Comparison of ENCODE assay signal across 15 cellular contexts in the genomic region with DNA sequence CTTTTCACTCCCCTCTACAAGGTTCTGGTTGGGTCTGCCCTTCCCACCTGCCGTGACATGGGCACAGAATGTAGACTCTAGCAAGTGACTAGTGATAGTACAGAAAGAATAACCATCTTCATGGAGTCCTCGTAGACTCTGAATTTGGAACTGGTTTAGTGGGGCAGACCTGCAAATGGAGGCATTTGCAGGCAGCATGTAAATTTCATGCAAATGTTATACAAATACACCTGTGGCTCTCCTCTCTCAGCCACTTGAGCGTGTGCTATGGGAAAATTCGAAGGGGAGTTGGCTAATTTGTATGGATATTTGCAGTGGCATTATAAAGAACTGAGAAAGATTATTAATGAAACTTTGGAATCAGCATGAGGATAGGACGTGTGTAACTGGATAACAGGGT.
A peak's percentile ranks its signal among the peaks of the same experiment; 100 is the strongest.
DNase-seq lines count a peak whose midpoint lies in the region; ATAC-seq and TF ChIP-seq lines count a peak whose summit lies in the region.
"Had no signal": no experiment of that assay in that cellular context is flagged by ENCODE, and none has a peak within 500 bp of the region (broad histone marks: within the 10 kb centered on the region; RNA-seq: fewer than 3 reads in every experiment).

No MANE protein-coding gene starts in this region.

- TF ChIP-seq CTCF in GM23338 (conservative IDR thresholded peaks at IDR 0.05; ENCODE audit: low read depth in 2 of 2): no peak
- no peak for TF ChIP-seq CTCF in nephron progenitor cell (IDR thresholded peaks at IDR 0.05)
- TF ChIP-seq CTCF in progenitor cell of endocrine pancreas (IDR thresholded peaks at IDR 0.05; ENCODE audit: unreplicated experiment): no peak

- H3K4me1 ChIP-seq in GM23338 (ENCODE audit: insufficient read depth): peaks cover 15% of the 10 kb centered on the region

- no peaks in the 10 kb centered on the region for H3K27me3 ChIP-seq in GM23338 (ENCODE audit: insufficient read depth)

- H3K27me3 Mint-ChIP-seq in GM23338 (ENCODE audit: insufficient read depth, low read depth, poor library complexity) (peaks cover 4% of the 10 kb centered on the region), nephron progenitor cell (ENCODE audit: low read depth, poor library complexity) (peaks cover 9% of the 10 kb centered on the region), progenitor cell of endocrine pancreas (peaks cover 9% of the 10 kb centered on the region)

- H3K4me3 Mint-ChIP-seq in GM23338: no peak overlapping the region
- no peak overlapping the region for H3K4me3 Mint-ChIP-seq in nephron progenitor cell
- H3K4me3 Mint-ChIP-seq in progenitor cell of endocrine pancreas (ENCODE audit: low read depth): no peak overlapping the region
- H3K4me3 Mint-ChIP-seq: CD14-positive monocyte; CD8-positive, alpha-beta T cell had no signal

- H3K9me3 Mint-ChIP-seq in GM23338: no peaks in the 10 kb centered on the region
- H3K9me3 Mint-ChIP-seq in nephron progenitor cell: no peaks in the 10 kb centered on the region
- H3K9me3 Mint-ChIP-seq in progenitor cell of endocrine pancreas (ENCODE audit: low read depth): no peaks in the 10 kb centered on the region
- H3K9me3 Mint-ChIP-seq: CD14-positive monocyte; CD8-positive, alpha-beta T cell had no signal

- H3K27ac Mint-ChIP-seq in GM23338 (no peak overlapping the region), nephron progenitor cell (peak overlapping the region; percentile 34), progenitor cell of endocrine pancreas (no peak overlapping the region)
- H3K27ac Mint-ChIP-seq: CD8-positive, alpha-beta T cell had no signal

- ATAC-seq in GM23338: peak; percentile 24; the same call in 1 of the 3 replicates
- ATAC-seq: CD8-positive, alpha-beta T cell had no signal

- H3K4me2 ChIP-seq in GM23338: no peak overlapping the region

- H3K36me3 Mint-ChIP-seq in GM23338 (ENCODE audit: low read depth) (no peaks in the 10 kb centered on the region), nephron progenitor cell (ENCODE audit: low read depth) (no peaks in the 10 kb centered on the region), progenitor cell of endocrine pancreas (ENCODE audit: insufficient read depth) (no peaks in the 10 kb centered on the region)
- H3K36me3 Mint-ChIP-seq: CD14-positive monocyte; CD8-positive, alpha-beta T cell had no signal

- DNase-seq in GM23338 (ENCODE audit: low spot score) (no peak), NCI-H526 (lab: John Stamatoyannopoulos, UW) (peak; percentile 99), nephron progenitor cell (no peak), SW 1271 (lab: John Stamatoyannopoulos, UW) (no peak), NCI-H226 (no peak), progenitor cell of endocrine pancreas (ENCODE audit: low spot score, unreplicated experiment) (no peak), substantia nigra (lab: John Stamatoyannopoulos, UW) (no peak)
- DNase-seq: CD8-positive, alpha-beta T cell; COR-L47; DND-41; GDM1; HCEC 1CT had no signal

- H3K9me2 ChIP-seq in GM23338 (ENCODE audit: insufficient read depth): no peaks in the 10 kb centered on the region

- H4K20me1 ChIP-seq in GM23338 (replicated peaks; ENCODE audit: insufficient read depth): no peaks in the 10 kb centered on the region

- H3K4me1 Mint-ChIP-seq in GM23338 (peaks cover 39% of the 10 kb centered on the region), nephron progenitor cell (peaks cover 32% of the 10 kb centered on the region), progenitor cell of endocrine pancreas (ENCODE audit: low read depth) (peaks cover 2% of the 10 kb centered on the region)

- no peak overlapping the region for H3K27ac ChIP-seq in GM23338 (ENCODE audit: low read depth)
- peak overlapping the region; percentile 80 for H3K27ac ChIP-seq in angular gyrus (ENCODE audit: low read depth, low read length)
- H3K27ac ChIP-seq in substantia nigra (ENCODE audit: low read depth, low read length, poor library complexity, severe bottlenecking): no peak overlapping the region
- H3K27ac ChIP-seq: 22Rv1 had no signal

- peaks cover 7% of the 10 kb centered on the region; the same call in 1 of the 2 replicates for H3K79me2 ChIP-seq in GM23338 (replicated peaks; ENCODE audit: insufficient read depth)

- no peaks in the 10 kb centered on the region for H3F3A ChIP-seq in GM23338 (replicated peaks; ENCODE audit: low read depth)

- no peaks in the 10 kb centered on the region for H3K36me3 ChIP-seq in GM23338 (ENCODE audit: insufficient read depth)

- H2AFZ ChIP-seq in GM23338: no peak overlapping the region

- H3K4me3 ChIP-seq in GM23338: no peak overlapping the region

TF ChIP-seq in GM23338, 12 proteins besides CTCF, POLR2A, EP300 and RAD21 (continues in another document):
- TF ChIP-seq, protein P1, sequence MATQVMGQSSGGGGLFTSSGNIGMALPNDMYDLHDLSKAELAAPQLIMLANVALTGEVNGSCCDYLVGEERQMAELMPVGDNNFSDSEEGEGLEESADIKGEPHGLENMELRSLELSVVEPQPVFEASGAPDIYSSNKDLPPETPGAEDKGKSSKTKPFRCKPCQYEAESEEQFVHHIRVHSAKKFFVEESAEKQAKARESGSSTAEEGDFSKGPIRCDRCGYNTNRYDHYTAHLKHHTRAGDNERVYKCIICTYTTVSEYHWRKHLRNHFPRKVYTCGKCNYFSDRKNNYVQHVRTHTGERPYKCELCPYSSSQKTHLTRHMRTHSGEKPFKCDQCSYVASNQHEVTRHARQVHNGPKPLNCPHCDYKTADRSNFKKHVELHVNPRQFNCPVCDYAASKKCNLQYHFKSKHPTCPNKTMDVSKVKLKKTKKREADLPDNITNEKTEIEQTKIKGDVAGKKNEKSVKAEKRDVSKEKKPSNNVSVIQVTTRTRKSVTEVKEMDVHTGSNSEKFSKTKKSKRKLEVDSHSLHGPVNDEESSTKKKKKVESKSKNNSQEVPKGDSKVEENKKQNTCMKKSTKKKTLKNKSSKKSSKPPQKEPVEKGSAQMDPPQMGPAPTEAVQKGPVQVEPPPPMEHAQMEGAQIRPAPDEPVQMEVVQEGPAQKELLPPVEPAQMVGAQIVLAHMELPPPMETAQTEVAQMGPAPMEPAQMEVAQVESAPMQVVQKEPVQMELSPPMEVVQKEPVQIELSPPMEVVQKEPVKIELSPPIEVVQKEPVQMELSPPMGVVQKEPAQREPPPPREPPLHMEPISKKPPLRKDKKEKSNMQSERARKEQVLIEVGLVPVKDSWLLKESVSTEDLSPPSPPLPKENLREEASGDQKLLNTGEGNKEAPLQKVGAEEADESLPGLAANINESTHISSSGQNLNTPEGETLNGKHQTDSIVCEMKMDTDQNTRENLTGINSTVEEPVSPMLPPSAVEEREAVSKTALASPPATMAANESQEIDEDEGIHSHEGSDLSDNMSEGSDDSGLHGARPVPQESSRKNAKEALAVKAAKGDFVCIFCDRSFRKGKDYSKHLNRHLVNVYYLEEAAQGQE (IDR thresholded peaks at IDR 0.05; ENCODE audit: unreplicated experiment): no peak
- TF ChIP-seq, protein P2, sequence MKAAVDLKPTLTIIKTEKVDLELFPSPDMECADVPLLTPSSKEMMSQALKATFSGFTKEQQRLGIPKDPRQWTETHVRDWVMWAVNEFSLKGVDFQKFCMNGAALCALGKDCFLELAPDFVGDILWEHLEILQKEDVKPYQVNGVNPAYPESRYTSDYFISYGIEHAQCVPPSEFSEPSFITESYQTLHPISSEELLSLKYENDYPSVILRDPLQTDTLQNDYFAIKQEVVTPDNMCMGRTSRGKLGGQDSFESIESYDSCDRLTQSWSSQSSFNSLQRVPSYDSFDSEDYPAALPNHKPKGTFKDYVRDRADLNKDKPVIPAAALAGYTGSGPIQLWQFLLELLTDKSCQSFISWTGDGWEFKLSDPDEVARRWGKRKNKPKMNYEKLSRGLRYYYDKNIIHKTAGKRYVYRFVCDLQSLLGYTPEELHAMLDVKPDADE (IDR thresholded peaks at IDR 0.05): no peak
- no peak for TF ChIP-seq STAT1 (IDR thresholded peaks at IDR 0.05; ENCODE audit: unreplicated experiment)
- no peak for TF ChIP-seq NANOG (IDR thresholded peaks at IDR 0.05; ENCODE audit: borderline replicate concordance)
- no peak for TF ChIP-seq POLR2AphosphoS5 (IDR thresholded peaks at IDR 0.05; ENCODE audit: low read depth)
- TF ChIP-seq JUNB (IDR thresholded peaks at IDR 0.05; ENCODE audit: unreplicated experiment): no peak
- no peak for TF ChIP-seq ZNF114 (CRISPR knock-in tag; IDR thresholded peaks at IDR 0.05)
- TF ChIP-seq CREB1 (CRISPR knock-in tag; IDR thresholded peaks at IDR 0.05; ENCODE audit: low read depth): no peak
- TF ChIP-seq ZNF331 (CRISPR knock-in tag; IDR thresholded peaks at IDR 0.05; ENCODE audit: low read depth): no peak

Comparison
In these comparisons a context has a peak if more than half of its experiments do, and no peak if none do; other contexts are left out.
1. DNase-seq: peak in NCI-H526 (2 of 2); none in GM23338 (single experiment), nephron progenitor cell (single experiment), SW 1271 (0 of 2), NCI-H226 (single experiment), progenitor cell of endocrine pancreas (single experiment) and substantia nigra (0 of 49).